8 cellular contexts compared by ENCODE assay signal in genomic region chr20:47438464-47439381, GRCh38.
A peak's percentile ranks its signal among the peaks of the same experiment; 100 is the strongest.
DNase-seq lines count a peak whose midpoint lies in the region; ATAC-seq, FAIRE-seq and TF ChIP-seq lines count a peak whose summit lies in the region.

No MANE protein-coding gene starts in this region.

- H3K27ac ChIP-seq in keratinocyte (ENCODE audit: control insufficient read depth, insufficient read depth, low read length), result peak overlapping the region; percentile 63
- no peak overlapping the region for H3K27ac ChIP-seq in CD4-positive, alpha-beta T cell (ENCODE audit: low read depth, low read length)

- peaks cover 37% of the 10 kb centered on the region for H3K4me1 Mint-ChIP-seq in Calu3 (ENCODE audit: low read depth, unreplicated experiment)
- no peaks in the 10 kb centered on the region for H3K4me1 Mint-ChIP-seq in CD4-positive, alpha-beta T cell (ENCODE audit: low read depth)

- dilution Hi-C loops in keratinocyte (cut with MboI; ENCODE audit: extremely low pct_ligation_motif_present, low sequenced_read_pairs), result no loop called here

- TSS peak; percentile 49 for BruUV-seq in Calu3 (replicated peaks; lab: Mats Ljungman, UMichigan)

- peak overlapping the region; percentile 31 for H3K4me3 Mint-ChIP-seq in Calu3 (ENCODE audit: low read depth, unreplicated experiment)
- H3K4me3 Mint-ChIP-seq in CD4-positive, alpha-beta T cell, result no peak overlapping the region

- H3K9me3 ChIP-seq in keratinocyte (ENCODE audit: control insufficient read depth, low read depth, low read length), result no peaks in the 10 kb centered on the region
- no peaks in the 10 kb centered on the region for H3K9me3 ChIP-seq in CD4-positive, alpha-beta T cell (ENCODE audit: control insufficient read depth, low read length)

- peak overlapping the region; percentile 85 for H3K27ac Mint-ChIP-seq in Calu3 (ENCODE audit: unreplicated experiment)
- H3K27ac Mint-ChIP-seq in CD4-positive, alpha-beta T cell, result no peak overlapping the region

- no peaks in the 10 kb centered on the region for H3K9me3 Mint-ChIP-seq in Calu3 (ENCODE audit: low read depth, unreplicated experiment)
- no peaks in the 10 kb centered on the region for H3K9me3 Mint-ChIP-seq in CD4-positive, alpha-beta T cell

- peak; percentile 63 for DNase-seq in Calu3
- peak; percentile 9 for DNase-seq in OCI-M1 (lab: John Stamatoyannopoulos, UW)
- DNase-seq in keratinocyte (ENCODE audit: low read depth, low spot score), result no peak
- no peak for DNase-seq in ecto neural progenitor cell (ENCODE audit: low spot score)
- no peak for DNase-seq in NCI-H748 (lab: John Stamatoyannopoulos, UW; ENCODE audit: unreplicated experiment)
- no peak for DNase-seq in CD4-positive, alpha-beta T cell
- no peak for DNase-seq in activated CD8-positive, alpha-beta memory T cell treated with anti-CD3 and anti-CD28 coated beads for 24 hours

- peak overlapping the region; percentile 55 for H2AFZ ChIP-seq in keratinocyte (ENCODE audit: control insufficient read depth, low read length)

- no peaks in the 10 kb centered on the region for H3K36me3 ChIP-seq in keratinocyte (ENCODE audit: control insufficient read depth in 2 of 2, extremely low read depth in 1 of 2, insufficient read depth in 2 of 2, low read length in 2 of 2)

- POLR2A ChIA-PET in CD4-positive, alpha-beta T cell (lab: Charles Lee), result no interaction called here

- no peak for FAIRE-seq in keratinocyte (lab: Jason Lieb, UNC)

- peak overlapping the region; percentile 18 for H3K9ac ChIP-seq in keratinocyte (ENCODE audit: control insufficient read depth, extremely low read depth, insufficient read depth, low read length)

- no peaks in the 10 kb centered on the region for H3K9me1 ChIP-seq in keratinocyte (ENCODE audit: control insufficient read depth, extremely low read depth, insufficient read depth, low read length)

- no peaks in the 10 kb centered on the region for H4K20me1 ChIP-seq in keratinocyte (ENCODE audit: control insufficient read depth, extremely low read depth, insufficient read depth, low read length)

- H3K79me2 ChIP-seq in keratinocyte (ENCODE audit: control insufficient read depth, insufficient read depth, low read length), result no peaks in the 10 kb centered on the region

- no peak overlapping the region for H3K4me3 ChIP-seq in keratinocyte (ENCODE audit: control insufficient read depth in 2 of 3, extremely low read depth in 1 of 3, insufficient read depth in 2 of 3, low read depth in 1 of 3, low read length in 3 of 3)

- H3K4me1 ChIP-seq in keratinocyte (ENCODE audit: control insufficient read depth, extremely low read depth, insufficient read depth, low read length), result peaks cover 24% of the 10 kb centered on the region

- H3K4me2 ChIP-seq in keratinocyte (ENCODE audit: control insufficient read depth, extremely low read depth, insufficient read depth, low read depth, low read length), result peak overlapping the region; percentile 64

- ATAC-seq in GM21737 (IDR thresholded peaks at IDR 0.05; ENCODE audit: unreplicated experiment), result peak; percentile 45
- no peak for ATAC-seq in CD4-positive, alpha-beta T cell (ENCODE audit: poor library complexity)

- intact Hi-C loops in Calu3 (cut with micrococcal nuclease; ENCODE audit: unreplicated experiment), result no loop called here
- intact Hi-C loops in CD4-positive, alpha-beta T cell (cut with DNase I, micrococcal nuclease), result loop anchor here in 1 of 2 experiments (5.0 kb wide), 1 partner anchor 41 kb away; no protein-coding TSS in a partner anchor

- TF ChIP-seq CTCF in Calu3 (IDR thresholded peaks at IDR 0.05; ENCODE audit: unreplicated experiment), result no peak
- no peak for TF ChIP-seq CTCF in keratinocyte (optimal IDR thresholded peaks at IDR 0.05 in 1 of 3, IDR thresholded peaks at IDR 0.05 in 1 of 3, conservative IDR thresholded peaks at IDR 0.05 in 1 of 3; ENCODE audit: extremely low read depth in 1 of 3, insufficient read depth in 2 of 3, low read length in 3 of 3)
- no peak for TF ChIP-seq CTCF in CD4-positive, alpha-beta T cell (IDR thresholded peaks at IDR 0.05)

- peaks cover 17% of the 10 kb centered on the region for H3K36me3 Mint-ChIP-seq in Calu3 (ENCODE audit: insufficient read depth, unreplicated experiment)
- no peaks in the 10 kb centered on the region for H3K36me3 Mint-ChIP-seq in CD4-positive, alpha-beta T cell (ENCODE audit: low read depth)

- no peaks in the 10 kb centered on the region for H3K27me3 Mint-ChIP-seq in Calu3 (ENCODE audit: unreplicated experiment)
- H3K27me3 Mint-ChIP-seq in CD4-positive, alpha-beta T cell, result no peaks in the 10 kb centered on the region

- no peaks in the 10 kb centered on the region for H3K27me3 ChIP-seq in keratinocyte (ENCODE audit: control insufficient read depth, extremely low read depth, insufficient read depth, low read length)
- H3K27me3 ChIP-seq in CD4-positive, alpha-beta T cell (ENCODE audit: control insufficient read depth, insufficient read depth, low read length), result no peaks in the 10 kb centered on the region

- CTCF ChIA-PET in Calu3 (lab: Charles Lee), result interaction anchor here (0.6 to 2.1 kb wide), 7 partner anchors 14 to 284 kb away, joined by 3 to 11 read pairs (median 4); partner anchors contain the start of gene NCOA3
- CTCF ChIA-PET in CD4-positive, alpha-beta T cell (lab: Charles Lee), result interaction anchor here (1.1 kb wide), 1 partner anchor 165 kb away, joined by 3 read pairs; no protein-coding TSS in a partner anchor

Comparison
In these comparisons a context has a peak if more than half of its experiments do, and no peak if none do; other contexts are left out.
1. DNase-seq: peak in Calu3 (single experiment) and OCI-M1 (single experiment); none in keratinocyte (single experiment), ecto neural progenitor cell (single experiment), NCI-H748 (single experiment), CD4-positive, alpha-beta T cell (0 of 10) and activated CD8-positive, alpha-beta memory T cell treated with anti-CD3 and anti-CD28 coated beads for 24 hours (single experiment).